In the genomic region with DNA sequence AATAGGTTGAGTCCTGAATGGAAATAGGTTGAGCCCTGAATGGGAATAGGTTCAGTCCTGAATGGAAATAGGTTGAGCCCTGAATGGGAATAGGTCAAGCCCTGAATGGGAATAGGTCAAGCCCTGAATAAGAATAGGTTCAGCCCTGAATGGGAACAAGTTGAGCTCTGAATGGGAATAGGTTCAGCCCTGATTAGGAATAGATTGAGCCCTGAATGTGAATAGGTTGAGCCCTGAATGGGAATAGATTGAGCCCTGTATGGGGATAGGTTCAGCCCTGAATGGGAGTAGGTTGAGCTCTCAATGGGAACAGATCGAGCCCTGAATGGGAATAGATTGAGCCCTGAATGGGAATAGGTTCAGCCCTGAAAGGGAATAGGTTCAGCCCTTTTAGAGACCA, we compare ENCODE assay signal across 20 cellular contexts.
DNase-seq lines count a peak whose midpoint lies in the region; ATAC-seq and TF ChIP-seq lines count a peak whose summit lies in the region.
"Had no signal": no experiment of that assay in that cellular context is flagged by ENCODE, and none has a peak within 500 bp of the region (broad histone marks: within the 10 kb centered on the region; RNA-seq: fewer than 3 reads in every experiment).

No MANE protein-coding gene starts in this region.

- no peak overlapping the region for H2BK12ac ChIP-seq in trophoblast cell (ENCODE audit: low read length)

- no peak overlapping the region for H4K12ac ChIP-seq in trophoblast cell (ENCODE audit: low read depth, low read length)

- H3K9me3 Mint-ChIP-seq in neural crest cell = peaks cover 7% of the 10 kb centered on the region

- H4K20me1 ChIP-seq in DND-41 (ENCODE audit: insufficient read depth, low read length) = no peaks in the 10 kb centered on the region
- no peaks in the 10 kb centered on the region for H4K20me1 ChIP-seq in Loucy (ENCODE audit: insufficient read depth, low read length, poor library complexity, severe bottlenecking)
- H4K20me1 ChIP-seq: BLaER1 had no signal

- H3K9me2 ChIP-seq in Loucy (replicated peaks; ENCODE audit: low read depth, low read length) = no peaks in the 10 kb centered on the region

- peak overlapping the region; percentile 62 for H3K9ac ChIP-seq in DND-41 (ENCODE audit: low read depth, low read length)
- peak overlapping the region; percentile 79 for H3K9ac ChIP-seq in Loucy (ENCODE audit: low read depth, low read length, poor library complexity, severe bottlenecking)
- no peak overlapping the region for H3K9ac ChIP-seq in trophoblast cell (ENCODE audit: low read length)
- H3K9ac ChIP-seq: BLaER1, GM23248 had no signal

- H3K9me3 ChIP-seq in DND-41 (ENCODE audit: insufficient read depth, low read length, severe bottlenecking) (no peaks in the 10 kb centered on the region), Loucy (ENCODE audit: insufficient read depth, low read depth, low read length) (no peaks in the 10 kb centered on the region), trophoblast cell (ENCODE audit: insufficient read depth, low read depth, low read length) (no peaks in the 10 kb centered on the region)
- H3K9me3 ChIP-seq: BLaER1, Caco-2, HAP-1 had no signal

- no peak overlapping the region for H3K14ac ChIP-seq in trophoblast cell (ENCODE audit: low read length)

- H3K36me3 Mint-ChIP-seq in neural crest cell (ENCODE audit: low read depth) = no peaks in the 10 kb centered on the region
- H3K36me3 Mint-ChIP-seq: CD4-positive, CD25-positive, alpha-beta regulatory T cell; CD8-positive, alpha-beta T cell had no signal

- H3K36me3 ChIP-seq in DND-41 (ENCODE audit: insufficient read depth, low read length) = no peaks in the 10 kb centered on the region
- no peaks in the 10 kb centered on the region for H3K36me3 ChIP-seq in Loucy (ENCODE audit: insufficient read depth, low read length)
- no peaks in the 10 kb centered on the region for H3K36me3 ChIP-seq in trophoblast cell (ENCODE audit: control insufficient read depth in 1 of 2, insufficient read depth in 2 of 2, low read length in 2 of 2)
- H3K36me3 ChIP-seq: BLaER1, HAP-1 had no signal

- no peak overlapping the region for H3K4me3 Mint-ChIP-seq in neural crest cell
- H3K4me3 Mint-ChIP-seq: B cell; CD4-positive, CD25-positive, alpha-beta regulatory T cell; CD8-positive, alpha-beta T cell; HFFc6 had no signal

- H3K4me3 ChIP-seq in DND-41 (ENCODE audit: low read depth in 1 of 2, low read length in 2 of 2) = peak overlapping the region in 1 of 2 experiments; percentile 21; a peak in 1 of 4 replicates
- no peak overlapping the region for H3K4me3 ChIP-seq in Loucy (ENCODE audit: low read length, poor library complexity, severe bottlenecking)
- H3K4me3 ChIP-seq in trophoblast cell (ENCODE audit: low read depth, low read length) = no peak overlapping the region
- H3K4me3 ChIP-seq: BLaER1, GM23248, HAP-1 had no signal

- peak overlapping the region; percentile 44 for H3K27ac Mint-ChIP-seq in neural crest cell (ENCODE audit: unreplicated experiment)
- H3K27ac Mint-ChIP-seq: B cell; CD4-positive, CD25-positive, alpha-beta regulatory T cell; CD8-positive, alpha-beta T cell; HFFc6 had no signal

- WGBS in trophoblast cell (ENCODE audit: extremely low coverage, insufficient coverage, insufficient read length) = no CpG with 5 or more reads among the region's 1 CpG

- H3K4me1 ChIP-seq in DND-41 (ENCODE audit: insufficient read depth, low read length) (peaks cover 100% of the 10 kb centered on the region), Loucy (ENCODE audit: insufficient read depth, low read length, poor library complexity, severe bottlenecking) (peaks cover 98% of the 10 kb centered on the region), trophoblast cell (ENCODE audit: control insufficient read depth in 1 of 2, insufficient read depth in 2 of 2, low read length in 2 of 2) (no peaks in the 10 kb centered on the region)
- H3K4me1 ChIP-seq: Caco-2, HAP-1 had no signal

- peaks cover 13% of the 10 kb centered on the region for H3F3A ChIP-seq in Loucy (ENCODE audit: low read depth)

- H2AK5ac ChIP-seq in trophoblast cell (ENCODE audit: low read length) = no peak overlapping the region

- H2BK120ac ChIP-seq in trophoblast cell (ENCODE audit: insufficient read depth, low read length, poor library complexity) = no peak overlapping the region

- H3K23ac ChIP-seq in trophoblast cell (ENCODE audit: low read length) = peak overlapping the region; percentile 40

- H4K91ac ChIP-seq in trophoblast cell (ENCODE audit: low read depth, low read length) = no peak overlapping the region

- no peak overlapping the region for H4K8ac ChIP-seq in trophoblast cell (ENCODE audit: low read depth, low read length)

- H3K4me1 Mint-ChIP-seq in neural crest cell = peaks cover 30% of the 10 kb centered on the region
- H3K4me1 Mint-ChIP-seq: B cell; CD4-positive, CD25-positive, alpha-beta regulatory T cell had no signal

- H3K27ac ChIP-seq in DND-41 (ENCODE audit: low read length) = peak overlapping the region; percentile 99
- H3K27ac ChIP-seq in trophoblast cell (ENCODE audit: low read depth, low read length) = no peak overlapping the region
- H3K27ac ChIP-seq: 22Rv1, C4-2B, GM23248 had no signal

- H2BK5ac ChIP-seq in trophoblast cell (ENCODE audit: low read depth, low read length, poor library complexity) = no peak overlapping the region

- no peak for ATAC-seq in DND-41 (ENCODE audit: insufficient read depth, low read depth)
- ATAC-seq: CD8-positive, alpha-beta T cell had no signal

- H3K79me2 ChIP-seq in DND-41 (ENCODE audit: insufficient read depth, low read length) = peaks cover 8% of the 10 kb centered on the region
- H3K79me2 ChIP-seq in Loucy (ENCODE audit: insufficient read depth, low read length) = no peaks in the 10 kb centered on the region
- H3K79me2 ChIP-seq in trophoblast cell (ENCODE audit: control insufficient read depth, insufficient read depth, low read length, poor library complexity) = no peaks in the 10 kb centered on the region

- no peak for TF ChIP-seq CTCF in DND-41 (IDR thresholded peaks at IDR 0.05; ENCODE audit: borderline replicate concordance, extremely low read depth, low read length, poor library complexity, severe bottlenecking)
- TF ChIP-seq CTCF in Loucy (conservative IDR thresholded peaks at IDR 0.05; ENCODE audit: low read length) = no peak
- no peak for TF ChIP-seq CTCF in neural crest cell (conservative IDR thresholded peaks at IDR 0.05)
- no peak for TF ChIP-seq CTCF in GM20000 (IDR thresholded peaks at IDR 0.05; ENCODE audit: extremely low read depth, missing control alignments)

- H2AFZ ChIP-seq in DND-41 (ENCODE audit: low read depth, low read length) (no peak overlapping the region), Loucy (ENCODE audit: low read length) (no peak overlapping the region), trophoblast cell (ENCODE audit: insufficient read depth, low read length, poor library complexity) (no peak overlapping the region)
- H2AFZ ChIP-seq: GM23248 had no signal

- DNase-seq in DND-41 = no peak
- DNase-seq in neural crest cell (ENCODE audit: low read depth, low spot score) = no peak
- DNase-seq in trophoblast cell = no peak
- no peak for DNase-seq in NCI-H1930 (lab: John Stamatoyannopoulos, UW)
- no peak for DNase-seq in epidermal melanocyte (ENCODE audit: insufficient read length, low spot score)
- DNase-seq in GM20000 (ENCODE audit: low spot score) = no peak
- DNase-seq: Caco-2; CD4-positive, CD25-positive, alpha-beta regulatory T cell; CD8-positive, alpha-beta T cell; DMS 273 treated with DMSO at 0.1 percent for 48 hours; DMS53; DMS79 treated with DMSO at 0.1 percent for 48 hours; GM23248; HFFc6 had no signal

- no peak overlapping the region for H3K4ac ChIP-seq in trophoblast cell (ENCODE audit: low read depth, low read length)

- H3K4me2 ChIP-seq in DND-41 (ENCODE audit: insufficient read depth, low read length) (peak overlapping the region; percentile 32; the same call in 1 of the 2 replicates), Loucy (ENCODE audit: low read depth, low read length, poor library complexity, severe bottlenecking) (peak overlapping the region; percentile 83), trophoblast cell (ENCODE audit: low read length) (no peak overlapping the region)

- H3K18ac ChIP-seq in trophoblast cell (ENCODE audit: low read length) = no peak overlapping the region

- H3K79me1 ChIP-seq in trophoblast cell (ENCODE audit: low read length) = no peaks in the 10 kb centered on the region

- H3K27me3 Mint-ChIP-seq in neural crest cell (ENCODE audit: low read depth) = no peaks in the 10 kb centered on the region
- H3K27me3 Mint-ChIP-seq: B cell; CD4-positive, CD25-positive, alpha-beta regulatory T cell had no signal

- no peaks in the 10 kb centered on the region for H3K27me3 ChIP-seq in DND-41 (ENCODE audit: insufficient read depth, low read length, poor library complexity)
- no peaks in the 10 kb centered on the region for H3K27me3 ChIP-seq in Loucy (ENCODE audit: insufficient read depth, low read length, poor library complexity, severe bottlenecking)
- peaks cover 2% of the 10 kb centered on the region for H3K27me3 ChIP-seq in trophoblast cell (ENCODE audit: insufficient read depth, low read length)
- H3K27me3 ChIP-seq: BLaER1 had no signal
